ENCODE assay signal across 8 cellular contexts in the genomic region with DNA sequence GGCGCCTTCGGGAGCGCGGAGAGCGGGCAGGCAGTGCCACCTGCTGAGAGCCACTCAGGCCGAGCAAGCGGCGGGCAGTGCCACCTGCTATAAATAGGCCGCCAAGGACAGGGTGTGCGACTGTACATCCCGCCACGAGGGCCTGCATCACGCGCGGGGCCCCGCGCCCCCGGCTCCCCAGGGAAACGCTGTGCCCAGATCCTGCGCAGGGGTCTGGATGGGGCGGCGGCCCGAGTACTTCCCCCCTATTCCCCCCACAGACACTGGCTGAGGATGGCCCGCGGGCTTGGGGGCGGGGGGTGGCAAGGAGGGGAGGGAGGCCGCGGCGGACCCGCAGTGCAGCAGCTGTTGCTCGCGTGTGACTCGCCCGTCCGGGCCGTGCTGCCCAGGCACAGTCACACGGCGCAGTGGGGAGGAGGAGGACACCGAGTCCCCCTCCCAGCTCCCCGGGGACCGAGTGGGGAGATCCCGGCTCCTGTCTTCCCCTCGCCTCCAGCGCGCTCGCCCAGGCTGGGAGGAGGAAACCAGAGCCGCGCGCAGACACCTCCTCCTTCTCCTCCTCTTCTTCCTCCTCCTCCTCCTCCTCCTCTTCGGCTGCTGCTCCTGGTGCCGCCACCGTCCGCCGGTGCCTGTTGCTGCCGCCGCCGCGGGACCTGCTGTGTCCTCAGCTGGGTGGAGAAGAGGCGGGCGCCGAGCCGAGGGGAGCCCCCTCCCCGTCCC. TPM values are rescaled to one million over a fixed set of nuclear protein-coding genes. Genes with fewer than 3 reads are reported as not detected.
DNase-seq lines count a peak whose midpoint lies in the region; ATAC-seq and TF ChIP-seq lines count a peak whose summit lies in the region.

A gene with protein sequence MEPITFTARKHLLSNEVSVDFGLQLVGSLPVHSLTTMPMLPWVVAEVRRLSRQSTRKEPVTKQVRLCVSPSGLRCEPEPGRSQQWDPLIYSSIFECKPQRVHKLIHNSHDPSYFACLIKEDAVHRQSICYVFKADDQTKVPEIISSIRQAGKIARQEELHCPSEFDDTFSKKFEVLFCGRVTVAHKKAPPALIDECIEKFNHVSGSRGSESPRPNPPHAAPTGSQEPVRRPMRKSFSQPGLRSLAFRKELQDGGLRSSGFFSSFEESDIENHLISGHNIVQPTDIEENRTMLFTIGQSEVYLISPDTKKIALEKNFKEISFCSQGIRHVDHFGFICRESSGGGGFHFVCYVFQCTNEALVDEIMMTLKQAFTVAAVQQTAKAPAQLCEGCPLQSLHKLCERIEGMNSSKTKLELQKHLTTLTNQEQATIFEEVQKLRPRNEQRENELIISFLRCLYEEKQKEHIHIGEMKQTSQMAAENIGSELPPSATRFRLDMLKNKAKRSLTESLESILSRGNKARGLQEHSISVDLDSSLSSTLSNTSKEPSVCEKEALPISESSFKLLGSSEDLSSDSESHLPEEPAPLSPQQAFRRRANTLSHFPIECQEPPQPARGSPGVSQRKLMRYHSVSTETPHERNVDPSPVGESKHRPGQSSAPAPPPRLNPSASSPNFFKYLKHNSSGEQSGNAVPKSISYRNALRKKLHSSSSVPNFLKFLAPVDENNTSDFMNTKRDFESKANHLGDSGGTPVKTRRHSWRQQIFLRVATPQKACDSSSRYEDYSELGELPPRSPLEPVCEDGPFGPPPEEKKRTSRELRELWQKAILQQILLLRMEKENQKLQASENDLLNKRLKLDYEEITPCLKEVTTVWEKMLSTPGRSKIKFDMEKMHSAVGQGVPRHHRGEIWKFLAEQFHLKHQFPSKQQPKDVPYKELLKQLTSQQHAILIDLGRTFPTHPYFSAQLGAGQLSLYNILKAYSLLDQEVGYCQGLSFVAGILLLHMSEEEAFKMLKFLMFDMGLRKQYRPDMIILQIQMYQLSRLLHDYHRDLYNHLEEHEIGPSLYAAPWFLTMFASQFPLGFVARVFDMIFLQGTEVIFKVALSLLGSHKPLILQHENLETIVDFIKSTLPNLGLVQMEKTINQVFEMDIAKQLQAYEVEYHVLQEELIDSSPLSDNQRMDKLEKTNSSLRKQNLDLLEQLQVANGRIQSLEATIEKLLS (N-terminal part only) (plus strand): TSS at position 584 of the 720 bp plus-strand sequence. CDS start 11,012 bp downstream, outside the sequence.

- H3K9me3 Mint-ChIP-seq in activated CD4-positive, alpha-beta T cell treated with anti-CD3 and anti-CD28 coated beads for 36 hours (ENCODE audit: low read depth), result no peaks in the 10 kb centered on the region
- H3K9me3 Mint-ChIP-seq in memory B cell, result no peaks in the 10 kb centered on the region

- H3K36me3 Mint-ChIP-seq in activated CD4-positive, alpha-beta T cell treated with anti-CD3 and anti-CD28 coated beads for 36 hours (ENCODE audit: low read depth), result no peaks in the 10 kb centered on the region
- H3K36me3 Mint-ChIP-seq in memory B cell, result no peaks in the 10 kb centered on the region

- H3K36me3 ChIP-seq in HEK293 (ENCODE audit: control insufficient read depth in 2 of 2, insufficient read depth in 1 of 2, low read length in 2 of 2), result no peaks in the 10 kb centered on the region

- peaks cover 3% of the 10 kb centered on the region for H3K27me3 Mint-ChIP-seq in activated CD4-positive, alpha-beta T cell treated with anti-CD3 and anti-CD28 coated beads for 36 hours
- no peaks in the 10 kb centered on the region for H3K27me3 Mint-ChIP-seq in memory B cell

- intact Hi-C loops in activated CD4-positive, alpha-beta T cell treated with anti-CD3 and anti-CD28 coated beads for 36 hours (cut with DNase I, micrococcal nuclease), result loop anchor here (1.0 to 5.0 kb wide), 10 partner anchors 39 to 417 kb away; partner anchors contain the start of genes PGM2 (in 1 of the 2) and RELL1 (in 1 of the 2)

- H3K9me3 ChIP-seq in HEK293 (ENCODE audit: control insufficient read depth, insufficient read depth, low read depth, low read length), result no peaks in the 10 kb centered on the region

- CTCF ChIA-PET in HEK293 (lab: Yijun Ruan, JAX), result no interaction called here
- CTCF ChIA-PET in activated CD4-positive, alpha-beta T cell treated with anti-CD3 and anti-CD28 coated beads for 36 hours (lab: Charles Lee), result interaction anchor here (0.5 kb wide), 1 partner anchor 9 kb away, joined by 3 read pairs; no protein-coding TSS in a partner anchor

- peaks cover 27% of the 10 kb centered on the region for H3K4me1 Mint-ChIP-seq in activated CD4-positive, alpha-beta T cell treated with anti-CD3 and anti-CD28 coated beads for 36 hours
- peaks cover 30% of the 10 kb centered on the region for H3K4me1 Mint-ChIP-seq in memory B cell

- POLR2A ChIA-PET in HEK293 (lab: Yijun Ruan, JAX), result interaction anchor here (1.7 kb wide), 1 partner anchor 64 kb away, joined by 10 read pairs; the partner anchor contains the start of gene PGM2
- POLR2A ChIA-PET in activated CD4-positive, alpha-beta T cell treated with anti-CD3 and anti-CD28 coated beads for 36 hours (lab: Charles Lee), result no interaction called here

- peak within 1 kb of the TSS; percentile 58; the same call in 1 of the 2 replicates for H3K27ac ChIP-seq in HEK293 (ENCODE audit: extremely low read depth, low read depth, low read length)

- no peaks in the 10 kb centered on the region for H3K4me1 ChIP-seq in HEK293 (ENCODE audit: control insufficient read depth, insufficient read depth, low read length)

- peak within 1 kb of the TSS; percentile 78 for H3K4me3 Mint-ChIP-seq in activated CD4-positive, alpha-beta T cell treated with anti-CD3 and anti-CD28 coated beads for 36 hours
- H3K4me3 Mint-ChIP-seq in memory B cell, result peak within 1 kb of the TSS; percentile 90

- DNase-seq in NCI-H1105 (lab: John Stamatoyannopoulos, UW), result peak; percentile 22
- DNase-seq in activated CD4-positive, alpha-beta T cell treated with anti-CD3 and anti-CD28 coated beads for 36 hours, result peak; percentile 64
- DNase-seq in dermis blood vessel endothelial cell, result peak; percentile 30
- peak; percentile 14 to 59 for DNase-seq in memory B cell (ENCODE audit: low spot score in 2 of 2)
- DNase-seq in stimulated activated CD8-positive, alpha-beta memory T cell treated with anti-CD3 and anti-CD28 coated beads, Interleukin-12 subunit alpha, Interleukin-12 subunit beta, amount 100 ng/mL, for 24 hours (ENCODE audit: extremely low read depth), result peak; percentile 9
- no peak for DNase-seq in central memory CD4-positive, alpha-beta T cell

- peak within 1 kb of the TSS; percentile 93 for H3K27ac Mint-ChIP-seq in activated CD4-positive, alpha-beta T cell treated with anti-CD3 and anti-CD28 coated beads for 36 hours
- H3K27ac Mint-ChIP-seq in memory B cell, result peak within 1 kb of the TSS; percentile 95

- peak within 1 kb of the TSS; percentile 77 for H3K4me3 ChIP-seq in GM12875 (ENCODE audit: low read depth, low read length)
- H3K4me3 ChIP-seq in HEK293 (ENCODE audit: low read depth, low read length), result peak within 1 kb of the TSS; percentile 64

- no peak for TF ChIP-seq CTCF in GM12875 (IDR thresholded peaks at IDR 0.05; ENCODE audit: borderline replicate concordance, insufficient read depth, low read depth, low read length)
- no peak for TF ChIP-seq CTCF in HEK293 (tag by site-specific recombination; IDR thresholded peaks at IDR 0.05)

- peak; percentile 30 for ATAC-seq in activated CD4-positive, alpha-beta T cell treated with anti-CD3 and anti-CD28 coated beads for 36 hours
- peak; percentile 30 for ATAC-seq in memory B cell (ENCODE audit: low read depth)

TF ChIP-seq in HEK293, 187 proteins besides CTCF, POLR2A, EP300 and RAD21 (continues in another document):
- TF ChIP-seq, protein P1, sequence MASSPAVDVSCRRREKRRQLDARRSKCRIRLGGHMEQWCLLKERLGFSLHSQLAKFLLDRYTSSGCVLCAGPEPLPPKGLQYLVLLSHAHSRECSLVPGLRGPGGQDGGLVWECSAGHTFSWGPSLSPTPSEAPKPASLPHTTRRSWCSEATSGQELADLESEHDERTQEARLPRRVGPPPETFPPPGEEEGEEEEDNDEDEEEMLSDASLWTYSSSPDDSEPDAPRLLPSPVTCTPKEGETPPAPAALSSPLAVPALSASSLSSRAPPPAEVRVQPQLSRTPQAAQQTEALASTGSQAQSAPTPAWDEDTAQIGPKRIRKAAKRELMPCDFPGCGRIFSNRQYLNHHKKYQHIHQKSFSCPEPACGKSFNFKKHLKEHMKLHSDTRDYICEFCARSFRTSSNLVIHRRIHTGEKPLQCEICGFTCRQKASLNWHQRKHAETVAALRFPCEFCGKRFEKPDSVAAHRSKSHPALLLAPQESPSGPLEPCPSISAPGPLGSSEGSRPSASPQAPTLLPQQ (tag by site-specific recombination; IDR thresholded peaks at IDR 0.05), result no peak
- TF ChIP-seq WT1 (tag by site-specific recombination; IDR thresholded peaks at IDR 0.05) (0 out of 2 replicates have a peak, but pooled peaks have one; percentile 11), SP3 (tag by site-specific recombination; IDR thresholded peaks at IDR 0.05) (peak; percentile 36; the same call in 1 of the 2 replicates), ZNF335 (tag by site-specific recombination; conservative IDR thresholded peaks at IDR 0.05) (0 out of 2 replicates have a peak, but pooled peaks have one; percentile 5), ZNF366 (tag by site-specific recombination; conservative IDR thresholded peaks at IDR 0.05) (peak; percentile 31; the same call in 1 of the 2 replicates), ZNF544 (tag by site-specific recombination; IDR thresholded peaks at IDR 0.05) (no peak), EGR2 (tag by site-specific recombination; IDR thresholded peaks at IDR 0.05; ENCODE audit: low read depth) (peak; percentile 72; the same call in 1 of the 2 replicates), ZNF214 (tag by site-specific recombination; IDR thresholded peaks at IDR 0.05; ENCODE audit: borderline replicate concordance) (no peak), ZSCAN30 (tag by site-specific recombination; IDR thresholded peaks at IDR 0.05) (no peak), SCRT2 (tag by site-specific recombination; IDR thresholded peaks at IDR 0.05) (peak; percentile 90), ZFHX2 (tag by site-specific recombination; conservative IDR thresholded peaks at IDR 0.05) (peak; percentile 53), YY1 (tag by site-specific recombination; IDR thresholded peaks at IDR 0.05) (no peak)
- TF ChIP-seq, protein P2, sequence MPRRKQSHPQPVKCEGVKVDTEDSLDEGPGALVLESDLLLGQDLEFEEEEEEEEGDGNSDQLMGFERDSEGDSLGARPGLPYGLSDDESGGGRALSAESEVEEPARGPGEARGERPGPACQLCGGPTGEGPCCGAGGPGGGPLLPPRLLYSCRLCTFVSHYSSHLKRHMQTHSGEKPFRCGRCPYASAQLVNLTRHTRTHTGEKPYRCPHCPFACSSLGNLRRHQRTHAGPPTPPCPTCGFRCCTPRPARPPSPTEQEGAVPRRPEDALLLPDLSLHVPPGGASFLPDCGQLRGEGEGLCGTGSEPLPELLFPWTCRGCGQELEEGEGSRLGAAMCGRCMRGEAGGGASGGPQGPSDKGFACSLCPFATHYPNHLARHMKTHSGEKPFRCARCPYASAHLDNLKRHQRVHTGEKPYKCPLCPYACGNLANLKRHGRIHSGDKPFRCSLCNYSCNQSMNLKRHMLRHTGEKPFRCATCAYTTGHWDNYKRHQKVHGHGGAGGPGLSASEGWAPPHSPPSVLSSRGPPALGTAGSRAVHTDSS (tag by site-specific recombination; IDR thresholded peaks at IDR 0.05), result peak; percentile 91

RNA-seq across cellular contexts. Expression of the gene that starts here (rescaled TPM):
- 10 to 100 TPM; 60.8 to 71.8 TPM for total RNA-seq in activated CD4-positive, alpha-beta T cell treated with anti-CD3 and anti-CD28 coated beads for 36 hours
- 131 and 159 TPM in 2 replicates for total RNA-seq in dermis blood vessel endothelial cell
